ENCODE assay signal across 8 cellular contexts in the genomic region with DNA sequence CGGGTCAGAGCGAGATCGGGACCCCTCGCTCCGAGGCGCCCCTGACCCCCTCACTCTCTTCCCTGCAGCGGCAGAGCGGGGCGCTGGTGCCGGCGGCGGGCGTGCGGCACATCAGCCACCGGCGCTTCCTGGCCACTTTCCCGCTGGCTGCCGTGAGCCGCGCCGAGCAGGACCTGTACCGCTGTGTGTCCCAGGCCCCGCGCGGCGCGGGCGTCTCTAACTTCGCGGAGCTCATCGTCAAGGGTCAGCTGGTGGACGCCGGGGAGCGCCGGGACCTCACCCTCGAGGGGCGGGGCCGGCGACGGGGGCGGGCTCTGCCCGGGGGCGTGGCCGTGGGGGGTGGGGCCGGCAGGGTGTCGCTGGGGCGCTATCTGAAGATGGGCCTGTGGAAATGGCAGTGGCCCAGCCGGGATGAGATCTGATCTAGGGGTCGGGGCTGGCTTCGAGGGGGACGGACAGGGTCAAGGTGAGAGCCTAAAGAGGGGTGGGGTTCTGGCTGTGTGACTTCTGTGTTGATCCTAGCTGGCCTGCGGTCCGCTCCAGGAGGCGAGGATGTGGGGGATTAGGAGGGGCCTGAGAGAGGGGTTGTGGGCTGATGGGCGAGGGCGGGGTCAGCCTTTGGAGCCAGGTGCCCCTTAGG. TPM values are rescaled to one million over a fixed set of nuclear protein-coding genes. Genes with fewer than 3 reads are reported as not detected.
DNase-seq lines count a peak whose midpoint lies in the region; ATAC-seq and TF ChIP-seq lines count a peak whose summit lies in the region.

No MANE protein-coding gene starts in this region.

- peaks cover 5% of the 10 kb centered on the region for H3K4me1 Mint-ChIP-seq in activated naive CD8-positive, alpha-beta T cell treated with anti-CD3 and anti-CD28 coated beads, Interleukin-2, amount 50 U/mL, for 24 hours

- no peak overlapping the region for H3K27ac Mint-ChIP-seq in activated naive CD8-positive, alpha-beta T cell treated with anti-CD3 and anti-CD28 coated beads, Interleukin-2, amount 50 U/mL, for 24 hours

- no peaks in the 10 kb centered on the region for H3K27me3 ChIP-seq in gastrocnemius medialis

- peaks cover 0 to 8% of the 10 kb centered on the region in 2 donors for H3K4me1 ChIP-seq in gastrocnemius medialis

- in situ Hi-C loops in gastrocnemius medialis (cut with MboI; ENCODE audit: low sequenced_read_pairs in 4 of 4) = loop anchor here in 2 of 4 donors (25.0 kb wide), 2 partner anchors 1102 to 1427 kb away; no protein-coding TSS in a partner anchor

- DNase-seq in AG09309 (ENCODE audit: low read depth) (no peak), LNCaP clone FGC (ENCODE audit: low read depth) (no peak), hepatic stellate cell (ENCODE audit: low spot score) (peak; percentile 56), gastrocnemius medialis (peak; percentile 32 to 43), cerebellar nuclear complex (lab: John Stamatoyannopoulos, UW) (no peak)
- DNase-seq in activated naive CD8-positive, alpha-beta T cell treated with anti-CD3 and anti-CD28 coated beads, Interleukin-2, amount 50 U/mL, for 24 hours = peak; percentile 49

- TF ChIP-seq CTCF in AG09309 (IDR thresholded peaks at IDR 0.05; ENCODE audit: control insufficient read depth, insufficient read depth, low read depth, low read length, missing control alignments) (no peak), LNCaP clone FGC (IDR thresholded peaks at IDR 0.05; ENCODE audit: control insufficient read depth, extremely low read depth, insufficient read depth) (no peak), gastrocnemius medialis (IDR thresholded peaks at IDR 0.05 in 4 of 5, conservative IDR thresholded peaks at IDR 0.05 in 1 of 5) (no peak)

- no peak overlapping the region for H3K27ac ChIP-seq in gastrocnemius medialis

- H3K36me3 Mint-ChIP-seq in activated naive CD8-positive, alpha-beta T cell treated with anti-CD3 and anti-CD28 coated beads, Interleukin-2, amount 50 U/mL, for 24 hours (ENCODE audit: low read depth) = no peaks in the 10 kb centered on the region

- no peak for TF ChIP-seq POLR2A in gastrocnemius medialis (IDR thresholded peaks at IDR 0.05)

- H3K36me3 ChIP-seq in gastrocnemius medialis = no peaks in the 10 kb centered on the region

- no peaks in the 10 kb centered on the region for H3K9me3 ChIP-seq in gastrocnemius medialis

- H3K4me3 ChIP-seq in AG09309 (ENCODE audit: control insufficient read depth, low read depth, low read length) (peak overlapping the region; percentile 24), LNCaP clone FGC (ENCODE audit: low read depth, low read length) (peak overlapping the region; percentile 21; the same call in 1 of the 2 replicates), gastrocnemius medialis (peak overlapping the region; percentile 55 to 61 (median 59))

- peaks cover 49% of the 10 kb centered on the region for H3K27me3 Mint-ChIP-seq in activated naive CD8-positive, alpha-beta T cell treated with anti-CD3 and anti-CD28 coated beads, Interleukin-2, amount 50 U/mL, for 24 hours

- no peaks in the 10 kb centered on the region for H3K9me3 Mint-ChIP-seq in activated naive CD8-positive, alpha-beta T cell treated with anti-CD3 and anti-CD28 coated beads, Interleukin-2, amount 50 U/mL, for 24 hours

- ATAC-seq in activated naive CD8-positive, alpha-beta T cell treated with anti-CD3 and anti-CD28 coated beads, Interleukin-2, amount 50 U/mL, for 24 hours = peak; percentile 53
- ATAC-seq in gastrocnemius medialis = peak; percentile 67 to 68
- ATAC-seq in GM21515 (IDR thresholded peaks at IDR 0.05; ENCODE audit: unreplicated experiment) = no peak
- ATAC-seq in HG03045 (IDR thresholded peaks at IDR 0.05; ENCODE audit: unreplicated experiment) = no peak

- intact Hi-C loops in gastrocnemius medialis (cut with DNase I; ENCODE audit: low total_unique reads) = no loop called here

- H3K4me3 Mint-ChIP-seq in activated naive CD8-positive, alpha-beta T cell treated with anti-CD3 and anti-CD28 coated beads, Interleukin-2, amount 50 U/mL, for 24 hours = peak overlapping the region; percentile 62

RNA-seq across cellular contexts. Expression of a gene that starts 23.6 kb away (rescaled TPM):
- total RNA-seq in gastrocnemius medialis = 10 to 100 TPM; 11.4 to 59.4 (median 35.3) TPM

RNA-seq across cellular contexts. Expression of a gene that starts 29.2 kb away (rescaled TPM):
- 10 to 100 TPM; 21.9 to 29.8 (median 26.6) TPM for total RNA-seq in gastrocnemius medialis

Comparison
In these comparisons a context has a peak if more than half of its experiments do, and no peak if none do; other contexts are left out.
1. DNase-seq: peak in activated naive CD8-positive, alpha-beta T cell treated with anti-CD3 and anti-CD28 coated beads, Interleukin-2, amount 50 U/mL, for 24 hours (single experiment), hepatic stellate cell (single experiment) and gastrocnemius medialis (2 of 2); none in AG09309 (single experiment), LNCaP clone FGC (single experiment) and cerebellar nuclear complex (0 of 2).
2. ATAC-seq: peak in activated naive CD8-positive, alpha-beta T cell treated with anti-CD3 and anti-CD28 coated beads, Interleukin-2, amount 50 U/mL, for 24 hours (single experiment) and gastrocnemius medialis (2 of 2); none in GM21515 (single experiment) and HG03045 (single experiment).
3. Peak in every context shown above with its lines, with median percentiles within 50 percentile points of each other: H3K4me3 ChIP-seq.